In genomic region chr19:2648099-2648498, GRCh38 we compare ENCODE assay signal across 13 cellular contexts. TPM values are rescaled to one million over a fixed set of nuclear protein-coding genes. Genes with fewer than 3 reads are reported as not detected.
DNase-seq lines count a peak whose midpoint lies in the region; ATAC-seq and TF ChIP-seq lines count a peak whose summit lies in the region.
"Had no signal": no experiment of that assay in that cellular context is flagged by ENCODE, and none has a peak within 500 bp of the region (broad histone marks: within the 10 kb centered on the region; RNA-seq: fewer than 3 reads in every experiment).

No MANE protein-coding gene starts in this region.

- TF ChIP-seq POLR2A in HCT116 (IDR thresholded peaks at IDR 0.05; ENCODE audit: borderline replicate concordance, extremely low read depth, insufficient read depth, insufficient read length), result no peak

- no peaks in the 10 kb centered on the region for H3K79me2 ChIP-seq in SK-N-SH (ENCODE audit: insufficient read depth)
- H3K79me2 ChIP-seq in HCT116 (ENCODE audit: insufficient read depth, low read length), result no peaks in the 10 kb centered on the region

- H3K4me3 Mint-ChIP-seq in activated B cell treated with CpG ODN at 0.5 μM for 24 hours (no peak overlapping the region), naive B cell (no peak overlapping the region), MCF 10A (ENCODE audit: unreplicated experiment) (no peak overlapping the region)

- POLR2A ChIA-PET in SK-N-SH (lab: Yijun Ruan, JAX), result interaction anchor here (1.1 kb wide), 1 partner anchor 101 kb away, joined by 5 read pairs; no protein-coding TSS in a partner anchor
- POLR2A ChIA-PET in HCT116 (lab: Charles Lee), result interaction anchor here (0.8 to 1.1 kb wide), 4 partner anchors 21 to 302 kb away, joined by 3 to 6 read pairs (median 4); partner anchors contain the start of gene GADD45B
- POLR2A ChIA-PET in activated B cell treated with CpG ODN at 0.5 μM for 24 hours (lab: Charles Lee), result interaction anchor here (0.6 to 2.4 kb wide), 29 partner anchors 9 to 304 kb away, joined by 3 to 22 read pairs (median 4); partner anchors contain the start of gene GADD45B
- POLR2A ChIA-PET in MCF 10A (lab: Yijun Ruan, JAX), result interaction anchor here (0.7 to 1.6 kb wide), 6 partner anchors 20 to 275 kb away, joined by 4 to 13 read pairs (median 5); partner anchors contain the start of gene GNG7

- peak overlapping the region; percentile 35 for H3K27ac Mint-ChIP-seq in activated B cell treated with CpG ODN at 0.5 μM for 24 hours
- peak overlapping the region; percentile 33 to 88 (median 82) for H3K27ac Mint-ChIP-seq in naive B cell
- no peak overlapping the region for H3K27ac Mint-ChIP-seq in MCF 10A (ENCODE audit: low read depth, unreplicated experiment)

- intact Hi-C loops in HCT116 (cut with micrococcal nuclease) (loop anchor here (1.0 to 2.0 kb wide), 3 partner anchors 101 to 303 kb away; no protein-coding TSS in a partner anchor), activated B cell treated with CpG ODN at 0.5 μM for 24 hours (cut with micrococcal nuclease) (loop anchor here (1.0 to 2.0 kb wide), 4 partner anchors 33 to 303 kb away; no protein-coding TSS in a partner anchor), MCF 10A (cut with micrococcal nuclease) (loop anchor here (1.0 to 5.0 kb wide), 3 partner anchors 101 to 239 kb away; no protein-coding TSS in a partner anchor)

- DNase-seq in SK-N-SH (no peak), HCT116 (ENCODE audit: low read depth, low spot score) (no peak), activated B cell treated with CpG ODN at 0.5 μM for 24 hours (no peak), naive B cell (no peak), MCF 10A (ENCODE audit: unreplicated experiment) (no peak), hepatic stellate cell (ENCODE audit: low spot score) (no peak), right atrium auricular region (ENCODE audit: low spot score) (no peak)
- DNase-seq: NCI-H2081 treated with DMSO at 0.1 percent for 48 hours had no signal

- no TSS peak for BruUV-seq in HCT116 (replicated peaks; lab: Mats Ljungman, UMichigan)
- BruUV-seq in MCF 10A (replicated peaks; lab: Mats Ljungman, UMichigan), result no TSS peak

- 24% methylated on average over 5 of the region's 5 CpGs for WGBS in SK-N-SH (ENCODE audit: low lambda C conversion rate)

- peaks cover 10% of the 10 kb centered on the region; the same call in 1 of the 2 replicates for H3K27me3 ChIP-seq in SK-N-SH (ENCODE audit: insufficient read depth)
- H3K27me3 ChIP-seq in HCT116 (ENCODE audit: insufficient read depth, low read length), result no peaks in the 10 kb centered on the region
- no peaks in the 10 kb centered on the region for H3K27me3 ChIP-seq in right atrium auricular region

- no peaks in the 10 kb centered on the region for H4K20me1 ChIP-seq in SK-N-SH (ENCODE audit: insufficient read depth)
- H4K20me1 ChIP-seq in HCT116 (ENCODE audit: insufficient read depth), result no peaks in the 10 kb centered on the region

- ATAC-seq in SK-N-SH treated with all-trans-retinoic acid at 6 μM for 48 hours, result peak; percentile 39
- peak; percentile 50 for ATAC-seq in HCT116
- ATAC-seq in activated B cell treated with CpG ODN at 0.5 μM for 24 hours (ENCODE audit: low read depth), result peak; percentile 23
- ATAC-seq in naive B cell (ENCODE audit: low read depth in 2 of 2), result peak; percentile 17 to 24

- no peaks in the 10 kb centered on the region for H3K9me2 ChIP-seq in SK-N-SH
- no peaks in the 10 kb centered on the region for H3K9me2 ChIP-seq in HCT116 (ENCODE audit: insufficient read depth)

- no peaks in the 10 kb centered on the region for H3K36me3 ChIP-seq in SK-N-SH (replicated peaks in 1 of 2; ENCODE audit: control insufficient read depth in 1 of 2, insufficient read depth in 2 of 2, low read length in 1 of 2)
- no peaks in the 10 kb centered on the region for H3K36me3 ChIP-seq in HCT116 (ENCODE audit: control insufficient read depth in 1 of 2, insufficient read depth in 2 of 2, low read length in 2 of 2)
- no peaks in the 10 kb centered on the region for H3K36me3 ChIP-seq in right atrium auricular region
- H3K36me3 ChIP-seq: HAP-1, SJCRH30 had no signal

- CTCF ChIA-PET in SK-N-SH (lab: Yijun Ruan, JAX), result interaction anchor here (0.6 to 6.6 kb wide), 51 partner anchors 9 to 539 kb away, joined by 3 to 142 read pairs (median 4); partner anchors contain the start of genes DIRAS1, GNG7, SGTA and SLC39A3
- CTCF ChIA-PET in HCT116 (lab: Charles Lee), result interaction anchor here (0.6 to 2.3 kb wide), 31 partner anchors 9 to 773 kb away, joined by 3 to 52 read pairs (median 5); partner anchors contain the start of genes SGTA, SLC39A3, THOP1 and ZNF57
- CTCF ChIA-PET in activated B cell treated with CpG ODN at 0.5 μM for 24 hours (lab: Charles Lee), result interaction anchor here (0.6 to 4.0 kb wide), 42 partner anchors 9 to 428 kb away, joined by 3 to 161 read pairs (median 5); partner anchors contain the start of genes GADD45B, SGTA and ZNF555
- CTCF ChIA-PET in MCF 10A (lab: Yijun Ruan, JAX), result interaction anchor here (0.5 to 5.4 kb wide), 30 partner anchors 9 to 488 kb away, joined by 3 to 86 read pairs (median 3); partner anchors contain the start of gene SLC39A3

- H3K27ac ChIP-seq in SK-N-SH (ENCODE audit: low read depth in 2 of 2, low read length in 1 of 2) (no peak overlapping the region), HCT116 (ENCODE audit: low read depth, low read length) (no peak overlapping the region), right atrium auricular region (no peak overlapping the region)
- H3K27ac ChIP-seq: 22Rv1, SJCRH30 had no signal

- H3K4me1 Mint-ChIP-seq in activated B cell treated with CpG ODN at 0.5 μM for 24 hours (peaks cover 39% of the 10 kb centered on the region), naive B cell (peaks cover 27 to 55% (median 40%) of the 10 kb centered on the region in 3 donors), MCF 10A (ENCODE audit: insufficient read depth, unreplicated experiment) (no peaks in the 10 kb centered on the region)

- H3K36me3 Mint-ChIP-seq in activated B cell treated with CpG ODN at 0.5 μM for 24 hours (ENCODE audit: low read depth), result peaks cover 30% of the 10 kb centered on the region
- peaks cover 0 to 10% of the 10 kb centered on the region in 2 donors for H3K36me3 Mint-ChIP-seq in naive B cell
- H3K36me3 Mint-ChIP-seq in MCF 10A (ENCODE audit: insufficient read depth, unreplicated experiment), result peaks cover 5% of the 10 kb centered on the region

- H3K4me1 ChIP-seq in SK-N-SH (ENCODE audit: control insufficient read depth in 1 of 2, insufficient read depth in 2 of 2, low read depth in 1 of 2, low read length in 1 of 2) (no peaks in the 10 kb centered on the region), HCT116 (ENCODE audit: control insufficient read depth in 1 of 2, insufficient read depth in 2 of 2, low read length in 2 of 2) (no peaks in the 10 kb centered on the region), right atrium auricular region (no peaks in the 10 kb centered on the region)
- H3K4me1 ChIP-seq: HAP-1, SJCRH30 had no signal

- H3F3A ChIP-seq in SK-N-SH (replicated peaks; ENCODE audit: insufficient read depth), result no peaks in the 10 kb centered on the region

- no peak overlapping the region for H3K4me3 ChIP-seq in SK-N-SH (ENCODE audit: low read depth in 2 of 2, low read length in 1 of 2)
- no peak overlapping the region for H3K4me3 ChIP-seq in HCT116 (replicated peaks in 1 of 2; ENCODE audit: low read depth in 1 of 2, low read length in 2 of 2)
- no peak overlapping the region for H3K4me3 ChIP-seq in right atrium auricular region
- H3K4me3 ChIP-seq: HAP-1, SJCRH30 had no signal

- no peak for TF ChIP-seq EP300 in SK-N-SH (IDR thresholded peaks at IDR 0.05; ENCODE audit: borderline replicate concordance in 1 of 2, low read depth in 1 of 2, low read length in 1 of 2)

- no peak overlapping the region for H2AFZ ChIP-seq in SK-N-SH (ENCODE audit: low read depth)
- no peak overlapping the region for H2AFZ ChIP-seq in HCT116 (ENCODE audit: low read depth, low read length, poor library complexity, severe bottlenecking)

- H3K27me3 Mint-ChIP-seq in activated B cell treated with CpG ODN at 0.5 μM for 24 hours (no peaks in the 10 kb centered on the region), naive B cell (no peaks in the 10 kb centered on the region), MCF 10A (ENCODE audit: insufficient read depth, unreplicated experiment) (peaks cover 30% of the 10 kb centered on the region)
- H3K27me3 Mint-ChIP-seq: IgD-negative memory B cell had no signal

- TF ChIP-seq RAD21 in SK-N-SH (IDR thresholded peaks at IDR 0.05; ENCODE audit: low read length), result no peak
- TF ChIP-seq RAD21 in HCT116 (IDR thresholded peaks at IDR 0.05; ENCODE audit: low read depth), result no peak

- no peak overlapping the region for H3K9ac ChIP-seq in SK-N-SH
- no peak overlapping the region for H3K9ac ChIP-seq in HCT116 (ENCODE audit: low read length)

- H3K9me3 Mint-ChIP-seq in activated B cell treated with CpG ODN at 0.5 μM for 24 hours (no peaks in the 10 kb centered on the region), naive B cell (no peaks in the 10 kb centered on the region), MCF 10A (ENCODE audit: unreplicated experiment) (no peaks in the 10 kb centered on the region)
- H3K9me3 Mint-ChIP-seq: IgD-negative memory B cell had no signal

- no peak overlapping the region for H3K4me2 ChIP-seq in SK-N-SH
- H3K4me2 ChIP-seq in HCT116 (ENCODE audit: low read length), result no peak overlapping the region

- H3K9me3 ChIP-seq in SK-N-SH (no peaks in the 10 kb centered on the region), HCT116 (ENCODE audit: control insufficient read depth in 1 of 2, insufficient read depth in 1 of 2, low read depth in 1 of 2, low read length in 2 of 2) (no peaks in the 10 kb centered on the region), right atrium auricular region (no peaks in the 10 kb centered on the region)
- H3K9me3 ChIP-seq: HAP-1, SJCRH30 had no signal

- TF ChIP-seq CTCF in SK-N-SH (IDR thresholded peaks at IDR 0.05) (no peak), HCT116 (IDR thresholded peaks at IDR 0.05 in 2 of 3, conservative IDR thresholded peaks at IDR 0.05 in 1 of 3; ENCODE audit: borderline replicate concordance in 1 of 3, insufficient read depth in 1 of 3, low read depth in 2 of 3, low read length in 2 of 3) (no peak), activated B cell treated with CpG ODN at 0.5 μM for 24 hours (IDR thresholded peaks at IDR 0.05) (no peak), MCF 10A (IDR thresholded peaks at IDR 0.05; ENCODE audit: unreplicated experiment) (no peak), right atrium auricular region (IDR thresholded peaks at IDR 0.05) (no peak)

- RAD21 ChIA-PET in HCT116 (lab: Charles Lee; ENCODE audit: low non-redundant PET in 1 of 2, low total read pairs in 2 of 2, uncharacterized antibody in 2 of 2, unreplicated experiment in 2 of 2), result interaction anchor here (0.5 to 1.4 kb wide), 9 partner anchors 9 to 719 kb away, joined by 3 to 16 read pairs (median 3); partner anchors contain the start of gene GNG7 (in 1 of the 2)

RNA-seq across cellular contexts. Expression of gene GNG7, which starts 54.4 kb away (rescaled TPM):
- polyA plus RNA-seq in SK-N-SH (2012; rRNA removed) (1.6 and 2.2 TPM in 2 replicates), naive B cell (ENCODE audit: low read depth in 6 of 6) (10 to 100 TPM; 49.1 to 72.0 (median 60.9) TPM)
- 1.6 and 1.9 TPM in 2 replicates for polyA plus RNA-seq in SK-N-SH (2012; cell fraction: cytosol; rRNA removed)
- polyA plus RNA-seq in SK-N-SH (2012; cell fraction: nucleus; rRNA removed), result 2.8 and 3.1 TPM in 2 replicates
- total RNA-seq in HCT116 (2021; ENCODE audit: unreplicated experiment) (11.3 TPM), activated B cell treated with CpG ODN at 0.5 μM for 24 hours (34.8 and 35.4 TPM in 2 replicates), MCF 10A (2022) (0.22 and 0.51 TPM in 2 replicates), right atrium auricular region (10 to 100 TPM; 18.0 to 22.8 TPM)
- 4.8 and 6.3 TPM in 2 replicates for polyA plus RNA-seq in HCT116 (2012)
- total RNA-seq: SJCRH30 had no signal
